8 cellular contexts compared by ENCODE assay signal in the genomic region with DNA sequence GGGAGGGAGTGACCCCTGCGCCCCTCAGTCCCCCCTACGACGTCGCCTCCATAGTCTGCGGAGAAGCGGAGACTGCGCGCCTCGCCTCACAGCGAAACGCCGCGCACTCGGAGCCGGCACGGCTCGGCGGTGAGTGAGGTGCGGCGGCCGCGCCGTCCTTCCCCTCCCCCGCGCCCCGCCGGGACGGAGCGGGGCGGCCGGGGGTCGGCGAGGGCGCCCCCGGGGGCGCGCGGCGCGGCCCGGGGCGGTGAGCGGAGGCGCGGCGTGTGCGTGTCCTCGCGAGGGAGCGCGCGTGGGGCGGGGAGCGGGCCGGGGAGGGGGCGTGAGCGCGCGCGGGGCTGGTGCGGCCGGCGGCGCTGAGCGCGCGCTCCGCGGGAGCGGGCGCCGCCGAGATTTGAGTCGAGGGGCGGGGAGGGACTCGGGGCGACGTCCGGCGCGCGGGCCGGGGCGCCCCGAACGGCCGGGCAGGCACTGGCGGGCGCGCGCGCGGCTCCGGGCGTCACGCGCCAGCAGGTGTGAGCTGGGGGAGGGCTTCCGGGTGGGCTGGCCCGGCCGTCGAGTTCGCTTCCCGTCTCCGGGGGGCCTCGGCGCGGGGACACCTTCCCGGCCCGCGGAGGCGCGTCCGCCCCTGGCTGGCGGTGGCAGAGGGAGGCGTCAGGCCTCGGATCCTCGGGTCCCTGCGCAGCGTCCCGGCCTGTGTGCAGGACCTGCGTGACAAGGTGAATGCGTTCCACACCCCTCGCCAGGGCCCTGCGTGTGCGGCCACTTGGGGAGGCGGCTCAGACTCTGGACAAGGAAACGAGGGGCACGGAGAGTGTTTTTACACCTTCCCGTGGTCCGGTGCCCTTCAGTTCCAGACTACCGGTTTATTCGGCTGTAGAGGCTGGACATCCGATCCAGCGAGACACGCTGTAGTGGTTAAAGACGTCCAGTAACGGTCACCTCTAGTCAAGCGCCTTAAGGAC. TPM values are rescaled to one million over a fixed set of nuclear protein-coding genes. Genes with fewer than 3 reads are reported as not detected.
DNase-seq lines count a peak whose midpoint lies in the region; ATAC-seq and TF ChIP-seq lines count a peak whose summit lies in the region.

No MANE protein-coding gene starts in this region.

- no peaks in the 10 kb centered on the region for H3K36me3 ChIP-seq in mucosa of rectum (ENCODE audit: control insufficient read depth in 2 of 2, insufficient read depth in 2 of 2, low read length in 2 of 2)

- no peak overlapping the region for H2BK15ac ChIP-seq in H9 (ENCODE audit: low read depth, low read length)

- H3K9me3 Mint-ChIP-seq in H9 (no peaks in the 10 kb centered on the region), endothelial cell (ENCODE audit: unreplicated experiment) (no peaks in the 10 kb centered on the region)

- H4K5ac ChIP-seq in H9 (ENCODE audit: insufficient read length, low read depth, low read length): no peak overlapping the region

- DNase-seq in GM10248 (ENCODE audit: extremely low spot score): peak; percentile 80
- DNase-seq in H9: peak; percentile 58
- peak; percentile 27 for DNase-seq in NCI-H1105 treated with DMSO at 0.1 percent for 48 hours (lab: John Stamatoyannopoulos, UW)
- DNase-seq in activated CD8-positive, alpha-beta memory T cell treated with anti-CD3 and anti-CD28 coated beads for 4 hours (ENCODE audit: low read depth in 2 of 2): peak; percentile 52 to 53
- DNase-seq in endothelial cell (ENCODE audit: low spot score): peak; percentile 75
- peak; percentile 75 for DNase-seq in stimulated activated CD8-positive, alpha-beta memory T cell treated with anti-CD3 and anti-CD28 coated beads, Interleukin-4, amount 100 ng/mL, for 24 hours (ENCODE audit: low read depth)

- peak overlapping the region; percentile 59 for H3K18ac ChIP-seq in H9 (ENCODE audit: insufficient read length, low read depth, low read length)

- H3K4me1 Mint-ChIP-seq in H9: peaks cover 10 to 12% of the 10 kb centered on the region in 2 experiments
- H3K4me1 Mint-ChIP-seq in endothelial cell (ENCODE audit: unreplicated experiment): peaks cover 18% of the 10 kb centered on the region

- H3K23ac ChIP-seq in H9 (ENCODE audit: insufficient read length, low read depth, low read length): no peak overlapping the region

- H2AFZ ChIP-seq in H9 (ENCODE audit: low read length): no peak overlapping the region

- H3K27ac Mint-ChIP-seq in H9: peak overlapping the region; percentile 99
- peak overlapping the region; percentile 98 for H3K27ac Mint-ChIP-seq in endothelial cell (ENCODE audit: unreplicated experiment)

- H3K4me3 ChIP-seq in mucosa of rectum (ENCODE audit: low read length in 2 of 2): peak overlapping the region; percentile 93 to 94

- H3K4me2 ChIP-seq in H9 (ENCODE audit: insufficient read depth, insufficient read length, low read length): peak overlapping the region; percentile 91

- no peak overlapping the region for H4K91ac ChIP-seq in H9 (ENCODE audit: insufficient read length, low read depth, low read length)

- H3K4me1 ChIP-seq in H9 (ENCODE audit: insufficient read depth, low read length) (peaks cover 4% of the 10 kb centered on the region; the same call in 1 of the 2 replicates), mucosa of rectum (ENCODE audit: control insufficient read depth in 2 of 2, insufficient read depth in 2 of 2, low read length in 2 of 2) (peaks cover 16 to 23% of the 10 kb centered on the region in 2 donors)

- CTCF ChIA-PET in GM10248 (lab: Yijun Ruan, JAX): interaction anchor here (0.9 to 2.7 kb wide), 8 partner anchors 11 to 728 kb away, joined by 3 to 19 read pairs (median 4); no protein-coding TSS in a partner anchor

- no peak overlapping the region for H4K8ac ChIP-seq in H9 (replicated peaks; ENCODE audit: insufficient read length, low read depth, low read length)

- H3K27ac ChIP-seq in H9 (ENCODE audit: insufficient read length, low read depth, low read length): no peak overlapping the region
- peak overlapping the region; percentile 80 to 95 for H3K27ac ChIP-seq in mucosa of rectum (ENCODE audit: low read depth in 2 of 2, low read length in 2 of 2)

- no peak for ATAC-seq in GM18861 (IDR thresholded peaks at IDR 0.05; ENCODE audit: unreplicated experiment)

- no peak overlapping the region for H2BK20ac ChIP-seq in H9 (ENCODE audit: low read depth, low read length, poor library complexity, severe bottlenecking)

- H2BK5ac ChIP-seq in H9 (ENCODE audit: insufficient read length, low read length): no peak overlapping the region

- H3K23me2 ChIP-seq in H9 (ENCODE audit: insufficient read length, low read depth, low read length, poor library complexity, severe bottlenecking): peaks cover 7% of the 10 kb centered on the region

- H3K9me3 ChIP-seq in H9 (ENCODE audit: control insufficient read depth, low read depth, low read length): no peaks in the 10 kb centered on the region
- H3K9me3 ChIP-seq in mucosa of rectum (ENCODE audit: control insufficient read depth in 2 of 2, low read length in 2 of 2): no peaks in the 10 kb centered on the region

- no peak for TF ChIP-seq CTCF in GM10248 (IDR thresholded peaks at IDR 0.05; ENCODE audit: control extremely low read depth, extremely low read depth, low read depth, missing control alignments)
- no peak for TF ChIP-seq CTCF in H9 (conservative IDR thresholded peaks at IDR 0.05)
- TF ChIP-seq CTCF in endothelial cell (IDR thresholded peaks at IDR 0.05; ENCODE audit: unreplicated experiment): no peak

- no peaks in the 10 kb centered on the region for H3K79me2 ChIP-seq in H9 (ENCODE audit: insufficient read depth, low read length)

- no peak overlapping the region for H3K56ac ChIP-seq in H9 (ENCODE audit: insufficient read length, low read depth, low read length)

- H3K27me3 ChIP-seq in H9 (ENCODE audit: insufficient read depth, low read length) (no peaks in the 10 kb centered on the region), mucosa of rectum (ENCODE audit: control insufficient read depth in 2 of 2, insufficient read depth in 2 of 2, low read length in 2 of 2) (no peaks in the 10 kb centered on the region)

- no peak overlapping the region for H3K4ac ChIP-seq in H9 (ENCODE audit: low read depth, low read length)

- H2BK12ac ChIP-seq in H9 (ENCODE audit: insufficient read length, low read depth, low read length): no peak overlapping the region

- peak overlapping the region; percentile 88 to 96 for H3K4me3 Mint-ChIP-seq in H9
- H3K4me3 Mint-ChIP-seq in endothelial cell (ENCODE audit: unreplicated experiment): peak overlapping the region; percentile 97

- POLR2A ChIA-PET in GM10248 (lab: Yijun Ruan, JAX): interaction anchor here (0.5 to 1.7 kb wide), 11 partner anchors 9 to 727 kb away, joined by 3 to 8 read pairs (median 5); partner anchors contain the start of genes ADSL, ATF4, RPL3 and TNRC6B

- H3K36me3 Mint-ChIP-seq in H9 (ENCODE audit: insufficient read depth in 1 of 3, low read depth in 3 of 3) (no peaks in the 10 kb centered on the region; a peak in 1 of 7 replicates), endothelial cell (ENCODE audit: low read depth, unreplicated experiment) (no peaks in the 10 kb centered on the region)

- no peaks in the 10 kb centered on the region for H3K79me1 ChIP-seq in H9 (ENCODE audit: insufficient read depth, low read depth, low read length, poor library complexity, severe bottlenecking)

- H2AK5ac ChIP-seq in H9 (ENCODE audit: insufficient read length, low read length): no peak overlapping the region

- peak overlapping the region; percentile 80; the same call in 1 of the 2 replicates for H3K14ac ChIP-seq in H9 (ENCODE audit: insufficient read depth, low read length)

- no peaks in the 10 kb centered on the region for H4K20me1 ChIP-seq in H9 (ENCODE audit: control insufficient read depth, insufficient read depth, insufficient read length)

- WGBS in H9 (ENCODE audit: extremely low coverage, insufficient read length, low lambda C conversion rate): no CpG with 5 or more reads among the region's 138 CpGs

- H3K27me3 Mint-ChIP-seq in H9 (ENCODE audit: low read depth) (peaks cover 28% of the 10 kb centered on the region), endothelial cell (ENCODE audit: unreplicated experiment) (peaks cover 5% of the 10 kb centered on the region)

- H2BK120ac ChIP-seq in H9 (ENCODE audit: low read depth, low read length, poor library complexity, severe bottlenecking): no peak overlapping the region

- H3K9ac ChIP-seq in H9 (ENCODE audit: extremely low read depth, insufficient read length, low read length) (peak overlapping the region; percentile 75), mucosa of rectum (ENCODE audit: low read depth in 1 of 2, low read length in 2 of 2) (peak overlapping the region; percentile 76 to 77)

- no peak overlapping the region for H3T11ph ChIP-seq in H9 (ENCODE audit: low read length)

RNA-seq across cellular contexts. Expression of gene FAM83F, which starts 50.4 kb away (rescaled TPM):
- total RNA-seq in H9 (2021) (17.4 and 19.6 TPM in 2 replicates), endothelial cell (ENCODE audit: unreplicated experiment) (3.5 TPM)

Comparison
In these comparisons a context has a peak if more than half of its experiments do, and no peak if none do; other contexts are left out.
1. DNase-seq: peak in every context shown above with its lines; median percentile 80 in GM10248; 75 in endothelial cell; 75 in stimulated activated CD8-positive, alpha-beta memory T cell treated with anti-CD3 and anti-CD28 coated beads, Interleukin-4, amount 100 ng/mL, for 24 hours; 58 in H9; 52 in activated CD8-positive, alpha-beta memory T cell treated with anti-CD3 and anti-CD28 coated beads for 4 hours; 27 in NCI-H1105 treated with DMSO at 0.1 percent for 48 hours.